ENCODE assay signal across 29 cellular contexts in genomic region chr2:191799526-191799925, GRCh38.
"Had no signal": no experiment of that assay in that cellular context is flagged by ENCODE, and none has a peak within 500 bp of the region (broad histone marks: within the 10 kb centered on the region; RNA-seq: fewer than 3 reads in every experiment).

No MANE protein-coding gene starts in this region.

- H3K4me3 ChIP-seq: adrenal gland, ascending aorta, body of pancreas, breast epithelium, cardiac muscle cell had no signal

- H3K36me3 ChIP-seq: adrenal gland, ascending aorta, brain microvascular endothelial cell, breast epithelium, cardiac muscle cell had no signal

- H3K4me1 ChIP-seq: adrenal gland, ascending aorta, body of pancreas, breast epithelium had no signal

- DNase-seq: activated effector memory CD4-positive, alpha-beta T cell treated with anti-CD3 and anti-CD28 coated beads, Interleukin-2, amount 50 U/mL, for 16 hours; activated effector memory CD4-positive, alpha-beta T cell treated with Interleukin-2 at 50 U/mL for 16 hours; activated gamma-delta T cell; activated gamma-delta T cell treated with Interleukin-2 at 50 U/mL for 16 hours; activated naive CD4-positive, alpha-beta T cell; activated naive CD4-positive, alpha-beta T cell treated with anti-CD3 and anti-CD28 coated beads for 36 hours; activated naive CD4-positive, alpha-beta T cell treated with anti-CD3 and anti-CD28 coated beads, Interleukin-2, amount 10 ng/mL, durations not matched to agents 7 days and 5 days; activated naive CD4-positive, alpha-beta T cell treated with anti-CD3 and anti-CD28 coated beads, Interleukin-2, amount 50 U/mL, for 16 hours; activated naive CD4-positive, alpha-beta T cell treated with Interleukin-2 at 50 U/mL for 16 hours; activated naive CD8-positive, alpha-beta T cell treated with anti-CD3 and anti-CD28 coated beads for 36 hours; activated naive CD8-positive, alpha-beta T cell treated with anti-CD3 and anti-CD28 coated beads, Interleukin-2, amount 10 ng/mL, durations not matched to agents 7 days and 5 days; activated naive CD8-positive, alpha-beta T cell treated with anti-CD3 and anti-CD28 coated beads, Interleukin-2, amount 50 U/mL, for 24 hours; activated T-cell treated with anti-CD3 and anti-CD28 coated beads, Interleukin-2, amount 50 U/mL, for 24 hours; activated T-cell treated with anti-CD3 and anti-CD28 coated beads, Interleukin-2, amount 50 U/mL, for 4 hours; activated T-cell treated with anti-CD3 and anti-CD28 coated beads, Interleukin-2, amount 50 U/mL, for 48 hours; activated T-cell treated with anti-CD3 and anti-CD28 coated beads, Interleukin-2, amount 50 U/mL, for 72 hours; adrenal gland; amniotic stem cell; amygdala; anterior cingulate cortex; aorta; body of pancreas; brain microvascular endothelial cell; caudate nucleus; central memory CD4-positive, alpha-beta T cell; cerebellar nuclear complex had no signal

- H3K9me3 ChIP-seq: adrenal gland, ascending aorta, body of pancreas, breast epithelium had no signal

- H3K27ac ChIP-seq: adrenal gland, ascending aorta, body of pancreas, brain microvascular endothelial cell, breast epithelium, cardiac muscle cell had no signal
